Comparison of ENCODE assay signal across 8 cellular contexts in the genomic region with DNA sequence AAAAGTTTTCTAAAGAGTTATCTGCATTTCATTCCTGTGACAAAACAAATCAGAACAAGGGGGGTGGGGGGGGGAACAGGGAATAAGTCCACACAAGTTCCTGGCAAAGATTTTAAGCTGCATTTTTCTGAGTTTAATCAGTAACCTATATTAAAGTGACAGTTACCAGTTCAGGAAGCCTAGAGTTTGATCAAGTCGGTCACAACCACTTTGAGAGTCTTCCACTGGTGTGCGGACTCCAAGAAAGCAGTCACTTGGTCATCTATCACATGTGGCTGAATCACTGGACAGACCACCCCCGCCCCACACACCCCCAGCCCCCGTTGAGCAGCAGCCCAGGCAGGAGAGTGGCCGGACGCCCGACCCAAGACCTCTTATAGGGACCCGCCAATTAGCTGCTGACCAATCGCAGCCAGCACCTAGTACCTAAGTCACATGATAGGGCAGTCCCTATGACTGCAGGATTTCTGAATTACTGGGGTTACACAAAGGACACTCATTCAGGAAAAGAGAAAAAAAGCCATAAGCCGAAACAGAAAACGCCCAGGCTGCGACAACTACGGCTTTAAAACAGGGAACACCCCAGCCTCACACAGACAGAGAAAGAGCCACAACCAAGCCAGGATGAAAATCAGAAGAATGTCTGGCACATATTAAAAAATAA.
DNase-seq lines count a peak whose midpoint lies in the region; ATAC-seq and TF ChIP-seq lines count a peak whose summit lies in the region.

No MANE protein-coding gene starts in this region.

- H3K4me3 ChIP-seq in IMR-90 (ENCODE audit: insufficient read depth, low read depth, low read length) (peak overlapping the region; percentile 68), fibroblast of villous mesenchyme (ENCODE audit: low read depth, low read length) (peak overlapping the region; percentile 79)

- H3K79me1 ChIP-seq in IMR-90 (ENCODE audit: low read depth in 1 of 2, low read length in 2 of 2), result no peaks in the 10 kb centered on the region

- H3K4me3 Mint-ChIP-seq in activated CD8-positive, alpha-beta T cell treated with anti-CD3 and anti-CD28 coated beads, Interleukin-2, amount 10 ng/mL, durations not matched to agents 7 days and 5 days, result peak overlapping the region; percentile 85

- TF ChIP-seq POLR2A in GM10847 (IDR thresholded peaks at IDR 0.05; ENCODE audit: extremely low read depth, insufficient read length) (peak; percentile 35), IMR-90 (IDR thresholded peaks at IDR 0.05; ENCODE audit: low read depth, low read length) (peak; percentile 83)

- POLR2A ChIA-PET in IMR-90 (lab: Charles Lee; ENCODE audit: unreplicated experiment), result interaction anchor here (0.6 to 2.1 kb wide), 12 partner anchors 11 to 869 kb away, joined by 3 to 17 read pairs (median 4); no protein-coding TSS in a partner anchor
- POLR2A ChIA-PET in activated CD8-positive, alpha-beta T cell treated with anti-CD3 and anti-CD28 coated beads, Interleukin-2, amount 10 ng/mL, durations not matched to agents 7 days and 5 days (lab: Charles Lee), result interaction anchor here (0.6 to 7.1 kb wide), 14 partner anchors 11 to 77 kb away, joined by 3 to 83 read pairs (median 4); no protein-coding TSS in a partner anchor

- 30% methylated on average over 2 of the region's 13 CpGs; no CpG with 5 or more reads in 1 of the 2 experiments for WGBS in IMR-90 (ENCODE audit: extremely low coverage in 2 of 2, insufficient read length in 1 of 2), 2 experiments

- H3K9ac ChIP-seq in IMR-90 (ENCODE audit: low read depth, low read length), result peak overlapping the region; percentile 85

- TF ChIP-seq RAD21 in IMR-90 (IDR thresholded peaks at IDR 0.05; ENCODE audit: low read length), result no peak

- H2AK9ac ChIP-seq in IMR-90 (replicated peaks; ENCODE audit: low read depth, low read length, poor library complexity), result no peak overlapping the region

- CTCF ChIA-PET in IMR-90 (lab: Yijun Ruan, JAX), result no interaction called here
- CTCF ChIA-PET in activated CD8-positive, alpha-beta T cell treated with anti-CD3 and anti-CD28 coated beads, Interleukin-2, amount 10 ng/mL, durations not matched to agents 7 days and 5 days (lab: Charles Lee), result interaction anchor here (0.7 to 3.7 kb wide), 6 partner anchors 8 to 447 kb away, joined by 3 to 20 read pairs (median 3); no protein-coding TSS in a partner anchor

- H3K4me1 ChIP-seq in IMR-90 (ENCODE audit: control insufficient read depth, insufficient read depth, low read length), result peaks cover 6% of the 10 kb centered on the region; the same call in 1 of the 2 replicates

- H3K36me3 ChIP-seq in IMR-90 (ENCODE audit: control insufficient read depth, insufficient read depth, low read length), result peaks cover 2% of the 10 kb centered on the region; the same call in 1 of the 2 replicates

- TF ChIP-seq CTCF in IMR-90 (conservative IDR thresholded peaks at IDR 0.05; ENCODE audit: low read depth, low read length) (no peak), fibroblast of villous mesenchyme (IDR thresholded peaks at IDR 0.05; ENCODE audit: insufficient read depth, low read depth, low read length) (no peak)

- no peaks in the 10 kb centered on the region for H3K9me3 ChIP-seq in IMR-90 (ENCODE audit: control insufficient read depth, insufficient read depth, low read length)

- H3K4me1 Mint-ChIP-seq in activated CD8-positive, alpha-beta T cell treated with anti-CD3 and anti-CD28 coated beads, Interleukin-2, amount 10 ng/mL, durations not matched to agents 7 days and 5 days (ENCODE audit: low read depth), result peaks cover 54% of the 10 kb centered on the region

- peaks cover 32% of the 10 kb centered on the region for H3K36me3 Mint-ChIP-seq in activated CD8-positive, alpha-beta T cell treated with anti-CD3 and anti-CD28 coated beads, Interleukin-2, amount 10 ng/mL, durations not matched to agents 7 days and 5 days (ENCODE audit: low read depth)

- peak overlapping the region; percentile 81 for H3K27ac ChIP-seq in IMR-90 (ENCODE audit: insufficient read depth, low read length)

- H2AFZ ChIP-seq in IMR-90 (replicated peaks; ENCODE audit: low read length, poor library complexity), result no peak overlapping the region

- no TSS peak for BruUV-seq in IMR-90 (replicated peaks; lab: Mats Ljungman, UMichigan)

- peak overlapping the region; percentile 87 for H2BK5ac ChIP-seq in IMR-90 (ENCODE audit: low read depth, low read length, poor library complexity, severe bottlenecking)

- dilution Hi-C loops in IMR-90 (cut with HindIII; ENCODE audit: low sequenced_read_pairs, unreplicated experiment), result no loop called here

- ATAC-seq in GM21717 (IDR thresholded peaks at IDR 0.05; ENCODE audit: unreplicated experiment), result peak; percentile 75
- peak; percentile 57 for ATAC-seq in IMR-90 (ENCODE audit: low read depth)
- ATAC-seq in activated CD8-positive, alpha-beta T cell treated with anti-CD3 and anti-CD28 coated beads, Interleukin-2, amount 10 ng/mL, durations not matched to agents 7 days and 5 days, result peak; percentile 67

- in situ Hi-C loops in IMR-90 (cut with MboI; ENCODE audit: low sequenced_read_pairs), result no loop called here

- peak overlapping the region; percentile 93; the same call in 1 of the 2 replicates for H3K4me2 ChIP-seq in IMR-90 (ENCODE audit: low read depth, low read length)

- DNase-seq in IMR-90 (peak; percentile 91), fibroblast of villous mesenchyme (ENCODE audit: low read depth) (peak; percentile 93), pons (ENCODE audit: low spot score) (peak; percentile 63), NCI-H69 (lab: John Stamatoyannopoulos, UW) (no peak), DMS 273 (lab: John Stamatoyannopoulos, UW; ENCODE audit: unreplicated experiment) (no peak)
- DNase-seq in activated CD8-positive, alpha-beta T cell treated with anti-CD3 and anti-CD28 coated beads, Interleukin-2, amount 10 ng/mL, durations not matched to agents 7 days and 5 days, result peak; percentile 69

- no peak overlapping the region for H2AK5ac ChIP-seq in IMR-90 (ENCODE audit: low read depth, low read length)

- H3K9me3 Mint-ChIP-seq in activated CD8-positive, alpha-beta T cell treated with anti-CD3 and anti-CD28 coated beads, Interleukin-2, amount 10 ng/mL, durations not matched to agents 7 days and 5 days (ENCODE audit: insufficient read depth), result no peaks in the 10 kb centered on the region

- peak overlapping the region; percentile 56; the same call in 1 of the 2 replicates for H4K91ac ChIP-seq in IMR-90 (ENCODE audit: insufficient read depth, low read depth, low read length)

- H3K23ac ChIP-seq in IMR-90 (ENCODE audit: low read depth, low read length), result peak overlapping the region; percentile 90; the same call in 1 of the 2 replicates

- no peak overlapping the region for H2BK20ac ChIP-seq in IMR-90 (ENCODE audit: low read depth, low read length)

- no peaks in the 10 kb centered on the region for H3K27me3 Mint-ChIP-seq in activated CD8-positive, alpha-beta T cell treated with anti-CD3 and anti-CD28 coated beads, Interleukin-2, amount 10 ng/mL, durations not matched to agents 7 days and 5 days (ENCODE audit: low read depth)

- no peak overlapping the region for H2BK120ac ChIP-seq in IMR-90 (ENCODE audit: low read depth, low read length)

- H3K27ac Mint-ChIP-seq in activated CD8-positive, alpha-beta T cell treated with anti-CD3 and anti-CD28 coated beads, Interleukin-2, amount 10 ng/mL, durations not matched to agents 7 days and 5 days, result peak overlapping the region; percentile 91

- H3K9me1 ChIP-seq in IMR-90 (ENCODE audit: insufficient read depth, low read length), result no peaks in the 10 kb centered on the region

- peak overlapping the region; percentile 74; the same call in 1 of the 2 replicates for H3K4ac ChIP-seq in IMR-90 (ENCODE audit: low read depth, low read length)

- H3K18ac ChIP-seq in IMR-90 (ENCODE audit: low read depth, low read length), result peak overlapping the region; percentile 89

- peak overlapping the region; percentile 96 for H3K14ac ChIP-seq in IMR-90 (replicated peaks; ENCODE audit: low read depth, low read length)

- no peak overlapping the region for H2BK15ac ChIP-seq in IMR-90 (ENCODE audit: low read depth, low read length)

- intact Hi-C loops in IMR-90 (cut with micrococcal nuclease), result loop anchor here (2.0 to 10.0 kb wide), 6 partner anchors 33 to 637 kb away; no protein-coding TSS in a partner anchor

- peaks cover 9% of the 10 kb centered on the region; the same call in 1 of the 2 replicates for H4K20me1 ChIP-seq in IMR-90 (ENCODE audit: insufficient read depth, low read length)

- H4K8ac ChIP-seq in IMR-90 (ENCODE audit: low read depth in 2 of 2, low read length in 2 of 2), result peak overlapping the region; percentile 67 to 92

- H3K27me3 ChIP-seq in IMR-90 (ENCODE audit: control insufficient read depth, insufficient read depth, low read length), result no peaks in the 10 kb centered on the region

- peak overlapping the region; percentile 95 for H3K56ac ChIP-seq in IMR-90 (ENCODE audit: extremely low read depth, insufficient read depth, low read length)

- peak overlapping the region; percentile 86; the same call in 1 of the 2 replicates for H4K5ac ChIP-seq in IMR-90 (ENCODE audit: low read depth, low read length)

TF ChIP-seq in IMR-90, 13 proteins besides CTCF, POLR2A, EP300 and RAD21:
- TF ChIP-seq RCOR1 (IDR thresholded peaks at IDR 0.05; ENCODE audit: insufficient replicate concordance, low read length) (no peak), MAFK (IDR thresholded peaks at IDR 0.05; ENCODE audit: low read depth, low read length) (no peak), RFX5 (IDR thresholded peaks at IDR 0.05; ENCODE audit: low read depth, low read length) (no peak), CHD1 (IDR thresholded peaks at IDR 0.05; ENCODE audit: low read depth, low read length) (no peak), CEBPB (IDR thresholded peaks at IDR 0.05; ENCODE audit: low read depth, low read length) (no peak)
- TF ChIP-seq, protein P1, sequence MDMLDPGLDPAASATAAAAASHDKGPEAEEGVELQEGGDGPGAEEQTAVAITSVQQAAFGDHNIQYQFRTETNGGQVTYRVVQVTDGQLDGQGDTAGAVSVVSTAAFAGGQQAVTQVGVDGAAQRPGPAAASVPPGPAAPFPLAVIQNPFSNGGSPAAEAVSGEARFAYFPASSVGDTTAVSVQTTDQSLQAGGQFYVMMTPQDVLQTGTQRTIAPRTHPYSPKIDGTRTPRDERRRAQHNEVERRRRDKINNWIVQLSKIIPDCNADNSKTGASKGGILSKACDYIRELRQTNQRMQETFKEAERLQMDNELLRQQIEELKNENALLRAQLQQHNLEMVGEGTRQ (IDR thresholded peaks at IDR 0.05; ENCODE audit: low read depth, low read length), result peak; percentile 70
- TF ChIP-seq, protein P2, sequence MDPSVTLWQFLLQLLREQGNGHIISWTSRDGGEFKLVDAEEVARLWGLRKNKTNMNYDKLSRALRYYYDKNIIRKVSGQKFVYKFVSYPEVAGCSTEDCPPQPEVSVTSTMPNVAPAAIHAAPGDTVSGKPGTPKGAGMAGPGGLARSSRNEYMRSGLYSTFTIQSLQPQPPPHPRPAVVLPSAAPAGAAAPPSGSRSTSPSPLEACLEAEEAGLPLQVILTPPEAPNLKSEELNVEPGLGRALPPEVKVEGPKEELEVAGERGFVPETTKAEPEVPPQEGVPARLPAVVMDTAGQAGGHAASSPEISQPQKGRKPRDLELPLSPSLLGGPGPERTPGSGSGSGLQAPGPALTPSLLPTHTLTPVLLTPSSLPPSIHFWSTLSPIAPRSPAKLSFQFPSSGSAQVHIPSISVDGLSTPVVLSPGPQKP (IDR thresholded peaks at IDR 0.05; ENCODE audit: borderline replicate concordance, low read depth, low read length), result no peak

Comparison
In these comparisons a context has a peak if more than half of its experiments do, and no peak if none do; other contexts are left out.
1. DNase-seq: peak in IMR-90 (single experiment), activated CD8-positive, alpha-beta T cell treated with anti-CD3 and anti-CD28 coated beads, Interleukin-2, amount 10 ng/mL, durations not matched to agents 7 days and 5 days (single experiment), fibroblast of villous mesenchyme (single experiment) and pons (single experiment); none in NCI-H69 (single experiment) and DMS 273 (single experiment).
2. Peak in every context shown above with its lines, with median percentiles within 50 percentile points of each other: ATAC-seq.